3 cellular contexts compared by ENCODE assay signal in the genomic region with DNA sequence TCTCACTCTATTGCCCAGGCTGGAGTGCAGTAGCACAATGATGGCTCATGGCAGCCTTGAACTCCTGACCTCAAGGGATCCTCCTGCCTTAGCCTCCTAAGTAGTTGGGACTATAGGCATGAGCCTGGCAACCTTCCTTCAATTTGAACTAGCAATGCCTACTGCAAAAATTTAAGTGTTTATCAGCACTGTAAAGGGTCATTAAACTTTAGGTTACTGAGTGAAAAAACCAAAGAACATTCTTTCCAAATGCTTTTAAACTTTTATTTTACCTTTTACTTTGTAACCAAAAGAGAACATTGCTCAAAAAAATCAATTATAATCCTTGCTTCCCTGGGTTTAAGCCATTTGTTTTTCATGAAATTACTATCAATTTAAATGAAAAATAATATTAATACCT.
A peak's percentile ranks its signal among the peaks of the same experiment; 100 is the strongest.
TF ChIP-seq lines count a peak whose summit lies in the region.

No MANE protein-coding gene starts in this region.

TF ChIP-seq in IMR-90, 13 proteins besides CTCF, POLR2A, EP300 and RAD21:
- TF ChIP-seq, protein P1, sequence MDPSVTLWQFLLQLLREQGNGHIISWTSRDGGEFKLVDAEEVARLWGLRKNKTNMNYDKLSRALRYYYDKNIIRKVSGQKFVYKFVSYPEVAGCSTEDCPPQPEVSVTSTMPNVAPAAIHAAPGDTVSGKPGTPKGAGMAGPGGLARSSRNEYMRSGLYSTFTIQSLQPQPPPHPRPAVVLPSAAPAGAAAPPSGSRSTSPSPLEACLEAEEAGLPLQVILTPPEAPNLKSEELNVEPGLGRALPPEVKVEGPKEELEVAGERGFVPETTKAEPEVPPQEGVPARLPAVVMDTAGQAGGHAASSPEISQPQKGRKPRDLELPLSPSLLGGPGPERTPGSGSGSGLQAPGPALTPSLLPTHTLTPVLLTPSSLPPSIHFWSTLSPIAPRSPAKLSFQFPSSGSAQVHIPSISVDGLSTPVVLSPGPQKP (IDR thresholded peaks at IDR 0.05; ENCODE audit: borderline replicate concordance, low read depth, low read length), result no peak
- TF ChIP-seq SMC3 (IDR thresholded peaks at IDR 0.05; ENCODE audit: low read depth, low read length), result no peak
- no peak for TF ChIP-seq RFX5 (IDR thresholded peaks at IDR 0.05; ENCODE audit: low read depth, low read length)
- TF ChIP-seq FOS (IDR thresholded peaks at IDR 0.05; ENCODE audit: low read depth, low read length), result no peak
- TF ChIP-seq NFE2L2 (IDR thresholded peaks at IDR 0.05; ENCODE audit: low read depth, low read length), result no peak
- no peak for TF ChIP-seq MXI1 (IDR thresholded peaks at IDR 0.05; ENCODE audit: borderline replicate concordance, low read depth, low read length)
- TF ChIP-seq CEBPB (IDR thresholded peaks at IDR 0.05; ENCODE audit: low read depth, low read length), result no peak
- TF ChIP-seq CHD1 (IDR thresholded peaks at IDR 0.05; ENCODE audit: low read depth, low read length), result no peak
- no peak for TF ChIP-seq RCOR1 (IDR thresholded peaks at IDR 0.05; ENCODE audit: insufficient replicate concordance, low read length)
- no peak for TF ChIP-seq USF2 (IDR thresholded peaks at IDR 0.05; ENCODE audit: low read depth, low read length)
- TF ChIP-seq MAFK (IDR thresholded peaks at IDR 0.05; ENCODE audit: low read depth, low read length), result no peak
- TF ChIP-seq MAZ (IDR thresholded peaks at IDR 0.05; ENCODE audit: borderline replicate concordance, low read depth, low read length), result no peak
- TF ChIP-seq BHLHE40 (IDR thresholded peaks at IDR 0.05; ENCODE audit: low read depth, low read length), result no peak

TF ChIP-seq in endothelial cell of umbilical vein, 7 proteins besides CTCF, POLR2A, EP300 and RAD21:
- no peak for TF ChIP-seq POLR2AphosphoS5 (IDR thresholded peaks at IDR 0.05; ENCODE audit: insufficient read depth, low read depth, low read length)

TF ChIP-seq in liver, 16 proteins besides CTCF, POLR2A, EP300 and RAD21:
- TF ChIP-seq RXRA (IDR thresholded peaks at IDR 0.05), result peak; percentile 67 to 76
- TF ChIP-seq FOXA2 (IDR thresholded peaks at IDR 0.05), result no peak
- TF ChIP-seq SP1 (IDR thresholded peaks at IDR 0.05), result peak; percentile 18
- TF ChIP-seq ATF3 (IDR thresholded peaks at IDR 0.05), result no peak
- TF ChIP-seq, protein P2, sequence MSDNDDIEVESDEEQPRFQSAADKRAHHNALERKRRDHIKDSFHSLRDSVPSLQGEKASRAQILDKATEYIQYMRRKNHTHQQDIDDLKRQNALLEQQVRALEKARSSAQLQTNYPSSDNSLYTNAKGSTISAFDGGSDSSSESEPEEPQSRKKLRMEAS (IDR thresholded peaks at IDR 0.05), result no peak
- TF ChIP-seq HNF4A (conservative IDR thresholded peaks at IDR 0.05), result peak; percentile 32 to 35
